ENCODE assay signal across 8 cellular contexts in the genomic region with DNA sequence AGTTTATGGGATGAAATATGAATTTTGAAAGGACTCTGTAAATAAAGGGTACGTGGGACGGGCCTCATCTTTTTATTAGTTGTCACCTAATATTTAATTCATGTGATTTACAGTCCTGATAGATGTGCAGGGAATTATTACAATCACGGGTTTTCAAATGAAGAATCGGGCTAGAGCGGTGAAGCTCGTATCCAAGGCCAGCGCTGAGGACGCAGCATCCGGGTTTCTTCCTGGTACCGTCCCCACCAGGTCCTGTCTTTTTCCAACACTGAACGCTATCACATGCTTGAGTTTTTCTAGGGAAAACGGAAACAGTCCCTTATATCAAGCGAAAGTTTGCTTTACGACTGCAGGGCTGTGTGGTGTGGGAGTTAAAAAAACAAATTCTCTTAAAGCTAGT. TPM values are rescaled to one million over a fixed set of nuclear protein-coding genes. Genes with fewer than 3 reads are reported as not detected.
A peak's percentile ranks its signal among the peaks of the same experiment; 100 is the strongest.
DNase-seq lines count a peak whose midpoint lies in the region; ATAC-seq, FAIRE-seq and TF ChIP-seq lines count a peak whose summit lies in the region.

No MANE protein-coding gene starts in this region.

- peak overlapping the region; percentile 96 for H3K4me3 Mint-ChIP-seq in Caco-2 (ENCODE audit: unreplicated experiment)

- H3K27ac Mint-ChIP-seq in Caco-2 (ENCODE audit: unreplicated experiment) = peak overlapping the region; percentile 93

- H3K9me3 ChIP-seq in Caco-2 (no peaks in the 10 kb centered on the region), Loucy (ENCODE audit: insufficient read depth, low read depth, low read length) (no peaks in the 10 kb centered on the region), adipocyte (ENCODE audit: control insufficient read depth, low read length) (no peaks in the 10 kb centered on the region), right atrium auricular region (no peaks in the 10 kb centered on the region)

- FAIRE-seq in RCC 7860 (lab: Jason Lieb, UNC) = no peak

- H3K4me1 Mint-ChIP-seq in Caco-2 (ENCODE audit: low read depth, unreplicated experiment) = peaks cover 5% of the 10 kb centered on the region

- H3K9ac ChIP-seq in Loucy (ENCODE audit: low read depth, low read length, poor library complexity, severe bottlenecking) = peak overlapping the region; percentile 89
- H3K9ac ChIP-seq in adipocyte (ENCODE audit: low read length) = peak overlapping the region; percentile 94

- no peaks in the 10 kb centered on the region for H3K9me3 Mint-ChIP-seq in Caco-2 (ENCODE audit: unreplicated experiment)

- H4K20me1 ChIP-seq in Loucy (ENCODE audit: insufficient read depth, low read length, poor library complexity, severe bottlenecking) = peaks cover 4% of the 10 kb centered on the region

- peaks cover 41% of the 10 kb centered on the region for H3K36me3 Mint-ChIP-seq in Caco-2 (ENCODE audit: insufficient read depth, unreplicated experiment)

- H3K27me3 ChIP-seq in Caco-2 (replicated peaks; ENCODE audit: control insufficient read depth, insufficient read depth, low read length) (no peaks in the 10 kb centered on the region), Loucy (ENCODE audit: insufficient read depth, low read length, poor library complexity, severe bottlenecking) (no peaks in the 10 kb centered on the region), adipocyte (replicated peaks; ENCODE audit: control insufficient read depth, insufficient read depth, low read length) (no peaks in the 10 kb centered on the region), right atrium auricular region (no peaks in the 10 kb centered on the region)

- POLR2A ChIA-PET in Caco-2 (lab: Charles Lee) = interaction anchor here (0.7 to 3.0 kb wide), 4 partner anchors 9 to 133 kb away, joined by 4 to 15 read pairs (median 6); partner anchors contain the start of genes CENPM and NDUFA6

- intact Hi-C loops in Caco-2 (cut with micrococcal nuclease; ENCODE audit: unreplicated experiment) (no loop called here), posterior cingulate gyrus (cut with DNase I) (no loop called here)

- H3K36me3 ChIP-seq in Caco-2 (ENCODE audit: control insufficient read depth, insufficient read depth, low read length) (peaks cover 1% of the 10 kb centered on the region; the same call in 1 of the 2 replicates), Loucy (ENCODE audit: insufficient read depth, low read length) (peaks cover 21% of the 10 kb centered on the region; the same call in 1 of the 2 replicates), adipocyte (ENCODE audit: control insufficient read depth, insufficient read depth, low read length, severe bottlenecking) (peaks cover 34% of the 10 kb centered on the region), right atrium auricular region (peaks cover 24% of the 10 kb centered on the region)

- H3K4me1 ChIP-seq in Caco-2 (peaks cover 9% of the 10 kb centered on the region), Loucy (ENCODE audit: insufficient read depth, low read length, poor library complexity, severe bottlenecking) (peaks cover 24% of the 10 kb centered on the region), adipocyte (ENCODE audit: control insufficient read depth, insufficient read depth, low read length) (peaks cover 23% of the 10 kb centered on the region), right atrium auricular region (peaks cover 0 to 51% of the 10 kb centered on the region in 2 donors)

- peak overlapping the region; percentile 98 for H3K27ac ChIP-seq in right atrium auricular region

- ATAC-seq in HG03196 (IDR thresholded peaks at IDR 0.05; ENCODE audit: unreplicated experiment) = no peak

- no peaks in the 10 kb centered on the region for H3K27me3 Mint-ChIP-seq in Caco-2 (ENCODE audit: insufficient read depth, unreplicated experiment)

- H2AFZ ChIP-seq in Loucy (ENCODE audit: low read length) = peak overlapping the region; percentile 95

- no peaks in the 10 kb centered on the region for H3K9me2 ChIP-seq in Loucy (replicated peaks; ENCODE audit: low read depth, low read length)

- H3K4me3 ChIP-seq in Caco-2 (ENCODE audit: low read depth, low read length) (peak overlapping the region; percentile 94), Loucy (ENCODE audit: low read length, poor library complexity, severe bottlenecking) (peak overlapping the region; percentile 97), adipocyte (ENCODE audit: low read length) (peak overlapping the region; percentile 90), right atrium auricular region (peak overlapping the region; percentile 63 to 65)

- H3K79me2 ChIP-seq in Loucy (ENCODE audit: insufficient read depth, low read length) = peaks cover 42% of the 10 kb centered on the region

- BruUV-seq in Caco-2 (replicated peaks; lab: Mats Ljungman, UMichigan) = no TSS peak

- no peaks in the 10 kb centered on the region for H3F3A ChIP-seq in Loucy (ENCODE audit: low read depth)

- CTCF ChIA-PET in Caco-2 (lab: Charles Lee) = interaction anchor here (0.7 to 2.3 kb wide), 2 partner anchors 10 to 32 kb away, joined by 3 to 11 read pairs; partner anchors contain the start of gene NDUFA6

- DNase-seq in Caco-2 (peak in 1 of 2 experiments; percentile 26), adipocyte (ENCODE audit: low read depth) (peak; percentile 72), right atrium auricular region (ENCODE audit: low spot score) (no peak), posterior cingulate gyrus (peak in 7 of 10 donors; percentile 39 to 90 (median 56)), GM13977 (ENCODE audit: low spot score) (no peak), RCC 7860 (ENCODE audit: low spot score) (no peak)

- H3K4me2 ChIP-seq in Loucy (ENCODE audit: low read depth, low read length, poor library complexity, severe bottlenecking) = peak overlapping the region; percentile 89

- in situ Hi-C loops in GM13977 (cut with MboI; ENCODE audit: low pct_unique_long_range_greater_than_20kb, low sequenced_read_pairs, unreplicated experiment) = no loop called here

- TF ChIP-seq CTCF in Caco-2 (IDR thresholded peaks at IDR 0.05; ENCODE audit: insufficient read depth in 1 of 2, low read depth in 1 of 2, low read length in 1 of 2, severe bottlenecking in 1 of 2, unreplicated experiment in 1 of 2) = no peak
- TF ChIP-seq CTCF in Loucy (conservative IDR thresholded peaks at IDR 0.05; ENCODE audit: low read length) = no peak
- no peak for TF ChIP-seq CTCF in right atrium auricular region (IDR thresholded peaks at IDR 0.05)
- TF ChIP-seq CTCF in GM13977 (IDR thresholded peaks at IDR 0.05; ENCODE audit: extremely low read depth, insufficient read depth, missing control alignments) = no peak

RNA-seq across cellular contexts. Expression of gene SMDT1, which starts 0.8 kb away (rescaled TPM):
- total RNA-seq in Caco-2 (2022) = 65.7 and 68.6 TPM in 2 replicates
- 10 to 100 TPM in 1 of 2 donors, 1 to 10 TPM in 1; 9.6 to 11.9 TPM for total RNA-seq in right atrium auricular region

RNA-seq across cellular contexts. Expression of gene PHETA2, which starts 6.2 kb away (rescaled TPM):
- total RNA-seq in Caco-2 (2022) (19.7 and 19.8 TPM in 2 replicates), right atrium auricular region (10 to 100 TPM in 1 of 2 donors, 1 to 10 TPM in 1; 6.5 to 12.7 TPM)

RNA-seq across cellular contexts. Expression of gene NAGA, which starts 9.7 kb away (rescaled TPM):
- total RNA-seq in Caco-2 (2022) (27.8 and 28.3 TPM in 2 replicates), right atrium auricular region (10 to 100 TPM; 19.1 to 21.7 TPM)

RNA-seq across cellular contexts. Expression of gene NDUFA6, which starts 10.3 kb away (rescaled TPM):
- total RNA-seq in Caco-2 (2022) (119 and 124 TPM in 2 replicates), right atrium auricular region (100 to 1,000 TPM; 143 to 185 TPM)

RNA-seq across cellular contexts. Expression of gene CYP2D6, which starts 50.3 kb away (rescaled TPM):
- total RNA-seq in Caco-2 (2022) = 1.7 TPM in 2 replicates
- total RNA-seq in right atrium auricular region = not detected

Comparison
In these comparisons a context has a peak if more than half of its experiments do, and no peak if none do; other contexts are left out.
1. DNase-seq: peak in adipocyte (single experiment) and posterior cingulate gyrus (7 of 10); none in right atrium auricular region (single experiment), GM13977 (single experiment) and RCC 7860 (single experiment).
2. Peak in every context shown above with its lines, with median percentiles within 50 percentile points of each other: H3K4me3 ChIP-seq.